ENCODE assay signal across 9 cellular contexts in the genomic region with DNA sequence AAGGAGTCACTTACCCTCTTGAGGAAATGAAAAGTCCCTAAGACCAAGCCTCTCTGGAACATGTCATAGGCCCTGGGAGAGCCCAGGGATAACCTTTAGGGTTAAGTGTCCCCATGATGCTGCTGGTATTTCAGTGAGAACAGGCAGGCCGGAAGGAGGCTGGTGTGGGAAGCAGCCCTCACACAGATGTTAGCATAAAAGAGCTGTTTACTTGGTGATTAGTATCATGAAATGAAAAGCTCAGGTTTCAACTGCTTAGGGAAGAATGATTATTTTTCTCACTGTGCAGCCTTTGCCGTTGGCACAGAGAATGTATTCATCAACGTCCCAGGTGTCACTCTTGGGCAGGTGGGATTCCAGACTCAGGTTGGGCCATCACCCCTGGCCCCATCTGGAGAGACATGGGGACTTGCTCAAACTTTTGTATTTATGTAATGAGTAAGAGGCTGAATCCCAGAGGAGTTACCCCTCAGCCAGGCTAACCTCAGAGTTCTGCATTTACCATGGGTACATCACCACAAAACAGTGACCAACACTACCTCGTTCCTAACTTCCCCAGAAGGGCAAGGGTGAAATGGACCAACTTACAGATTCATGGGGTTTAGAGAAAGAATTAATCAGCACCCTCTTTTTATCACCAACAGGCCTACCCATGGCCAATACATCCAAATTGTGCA.
DNase-seq lines count a peak whose midpoint lies in the region; ATAC-seq and TF ChIP-seq lines count a peak whose summit lies in the region.
"Had no signal": no experiment of that assay in that cellular context is flagged by ENCODE, and none has a peak within 500 bp of the region (broad histone marks: within the 10 kb centered on the region; RNA-seq: fewer than 3 reads in every experiment).

No MANE protein-coding gene starts in this region.

- H3K27ac ChIP-seq in upper lobe of right lung, result peak overlapping the region; percentile 45

- no peak for TF ChIP-seq CTCF in upper lobe of right lung (IDR thresholded peaks at IDR 0.05)

- H3K9me3 ChIP-seq in upper lobe of right lung, result no peaks in the 10 kb centered on the region

- DNase-seq in NCI-H2227 (lab: John Stamatoyannopoulos, UW; ENCODE audit: unreplicated experiment) (peak; percentile 12), NCI-H2227 treated with DMSO at 0.1 percent for 48 hours (lab: John Stamatoyannopoulos, UW) (no peak), NCI-H748 (lab: John Stamatoyannopoulos, UW; ENCODE audit: unreplicated experiment) (peak; percentile 98), left ventricle myocardium superior (peak; percentile 31), upper lobe of right lung (no peak), HT-29 (ENCODE audit: low spot score) (no peak), T-helper 9 cell (no peak), GOT3 (lab: John Stamatoyannopoulos, UW) (no peak)
- DNase-seq: ACHN had no signal

- H3K36me3 ChIP-seq in upper lobe of right lung, result no peaks in the 10 kb centered on the region

- intact Hi-C loops in left ventricle myocardium superior (cut with micrococcal nuclease) (no loop called here), upper lobe of right lung (cut with DNase I) (no loop called here)

- H3K27me3 ChIP-seq in upper lobe of right lung, result no peaks in the 10 kb centered on the region

- peaks cover 5% of the 10 kb centered on the region for H3K4me1 ChIP-seq in upper lobe of right lung

- H3K4me3 ChIP-seq in upper lobe of right lung, result no peak overlapping the region

- ATAC-seq in left ventricle myocardium superior (peak; percentile 65), upper lobe of right lung (no peak)

Comparison
In these comparisons a context has a peak if more than half of its experiments do, and no peak if none do; other contexts are left out.
1. DNase-seq: peak in NCI-H2227 (single experiment), NCI-H748 (single experiment) and left ventricle myocardium superior (single experiment); none in NCI-H2227 treated with DMSO at 0.1 percent for 48 hours (single experiment), upper lobe of right lung (single experiment), HT-29 (single experiment), T-helper 9 cell (single experiment) and GOT3 (single experiment).